Comparison of ENCODE assay signal across 19 cellular contexts in the genomic region with DNA sequence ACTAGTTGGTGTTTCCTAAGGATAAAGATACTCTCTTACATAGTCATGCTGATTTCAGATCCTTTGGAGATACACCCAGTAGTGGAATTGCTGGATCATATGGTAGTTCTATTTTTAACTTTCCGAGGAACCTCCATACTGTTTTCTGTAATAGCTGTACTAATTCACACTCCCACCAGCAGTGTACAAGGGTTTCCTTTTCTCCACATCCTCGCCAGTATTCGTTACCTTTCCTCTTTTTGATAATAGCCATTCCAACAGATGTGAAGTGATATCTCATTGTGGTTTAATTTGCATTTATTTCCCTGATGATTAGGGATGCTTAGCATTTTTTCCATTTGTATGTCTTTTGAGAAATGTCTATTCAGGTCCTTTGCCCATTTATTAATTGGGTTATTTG.
"Had no signal": no experiment of that assay in that cellular context is flagged by ENCODE, and none has a peak within 500 bp of the region (broad histone marks: within the 10 kb centered on the region; RNA-seq: fewer than 3 reads in every experiment).

No MANE protein-coding gene starts in this region.

- H3K27me3 Mint-ChIP-seq: activated CD4-positive, alpha-beta memory T cell treated with anti-CD3 and anti-CD28 coated beads, Interleukin-2, amount 10 ng/mL, durations not matched to agents 7 days and 5 days; activated naive CD4-positive, alpha-beta T cell treated with anti-CD3 and anti-CD28 coated beads, Interleukin-2, amount 50 U/mL, for 24 hours; central memory CD8-positive, alpha-beta T cell had no signal

- H3K36me3 ChIP-seq: ovary had no signal

- H3K27me3 ChIP-seq: brain microvascular endothelial cell, heart left ventricle, ovary, sigmoid colon, stomach, testis, upper lobe of left lung had no signal

- H3K27ac ChIP-seq: heart left ventricle, ovary, sigmoid colon, stomach, testis, upper lobe of left lung had no signal

- H3K4me3 ChIP-seq: heart left ventricle, ovary, sigmoid colon, stomach, testis, upper lobe of left lung had no signal

- H3K27ac Mint-ChIP-seq: activated CD4-positive, alpha-beta memory T cell treated with anti-CD3 and anti-CD28 coated beads, Interleukin-2, amount 10 ng/mL, durations not matched to agents 7 days and 5 days; activated naive CD4-positive, alpha-beta T cell treated with anti-CD3 and anti-CD28 coated beads, Interleukin-2, amount 50 U/mL, for 24 hours had no signal

- H3K9me3 Mint-ChIP-seq: activated CD4-positive, alpha-beta memory T cell treated with anti-CD3 and anti-CD28 coated beads, Interleukin-2, amount 10 ng/mL, durations not matched to agents 7 days and 5 days; activated naive CD4-positive, alpha-beta T cell treated with anti-CD3 and anti-CD28 coated beads, Interleukin-2, amount 50 U/mL, for 24 hours; central memory CD8-positive, alpha-beta T cell; neural crest cell had no signal

- ATAC-seq: activated CD4-positive, CD25-positive, alpha-beta regulatory T cell treated with anti-CD3 and anti-CD28 coated beads, Interleukin-2, amount 50 U/mL, for 24 hours; heart left ventricle had no signal

- H3K4me3 Mint-ChIP-seq: activated CD4-positive, alpha-beta memory T cell treated with anti-CD3 and anti-CD28 coated beads, Interleukin-2, amount 10 ng/mL, durations not matched to agents 7 days and 5 days; activated naive CD4-positive, alpha-beta T cell treated with anti-CD3 and anti-CD28 coated beads, Interleukin-2, amount 50 U/mL, for 24 hours; central memory CD8-positive, alpha-beta T cell; neural crest cell had no signal

- DNase-seq: activated CD4-positive, alpha-beta memory T cell treated with anti-CD3 and anti-CD28 coated beads, Interleukin-2, amount 10 ng/mL, durations not matched to agents 7 days and 5 days; activated effector memory CD4-positive, alpha-beta T cell treated with anti-CD3 and anti-CD28 coated beads, Interleukin-2, amount 50 U/mL, for 16 hours; activated T-cell treated with anti-CD3 and anti-CD28 coated beads, Interleukin-2, amount 50 U/mL, for 48 hours; amygdala; brain microvascular endothelial cell; effector memory CD4-positive, alpha-beta T cell; foreskin melanocyte; heart left ventricle; ovary; sigmoid colon; stimulated activated CD4-positive, alpha-beta T cell treated with anti-CD3 and anti-CD28 coated beads, Interleukin-1b, Interleukin-23, amount 100 ng/mL, for 48 hours; stomach; T1000; testis; upper lobe of left lung had no signal

- H3K9me3 ChIP-seq: heart left ventricle, ovary, sigmoid colon, stomach, testis, upper lobe of left lung had no signal

- H3K4me1 ChIP-seq: sigmoid colon, testis had no signal
